12 cellular contexts compared by ENCODE assay signal in the genomic region with DNA sequence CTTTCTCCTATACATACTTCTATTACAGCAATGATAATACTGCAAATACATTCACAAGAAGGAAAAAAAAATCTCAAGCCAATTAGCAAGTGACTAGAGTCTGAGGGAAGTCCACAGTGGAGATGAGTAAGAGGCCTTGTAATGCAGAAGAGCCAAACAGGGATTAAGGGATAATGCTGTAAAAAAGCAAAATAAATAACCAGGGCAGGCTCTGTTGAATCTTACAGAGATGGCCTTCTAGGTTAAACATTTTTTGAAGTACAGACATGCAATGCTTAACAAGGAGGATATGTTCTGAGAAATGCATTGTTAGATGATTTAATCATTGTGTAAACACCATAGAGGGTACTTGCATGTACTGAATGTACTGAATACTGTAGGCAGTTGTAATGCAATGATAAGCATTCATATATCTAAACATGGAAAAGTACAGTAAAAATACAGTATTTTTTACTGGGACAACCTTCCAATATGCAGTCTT.
DNase-seq lines count a peak whose midpoint lies in the region; ATAC-seq and TF ChIP-seq lines count a peak whose summit lies in the region.
"Had no signal": no experiment of that assay in that cellular context is flagged by ENCODE, and none has a peak within 500 bp of the region (broad histone marks: within the 10 kb centered on the region; RNA-seq: fewer than 3 reads in every experiment).

No MANE protein-coding gene starts in this region.

- TF ChIP-seq CTCF in epithelial cell of esophagus (IDR thresholded peaks at IDR 0.05; ENCODE audit: insufficient read depth, low read depth, low read length, missing control alignments) (no peak), progenitor cell of endocrine pancreas (IDR thresholded peaks at IDR 0.05; ENCODE audit: unreplicated experiment) (no peak)

- H3K4ac ChIP-seq in trophoblast cell (ENCODE audit: low read depth, low read length) = no peak overlapping the region

- H3K9me3 ChIP-seq in trophoblast cell (ENCODE audit: insufficient read depth, low read depth, low read length) (no peaks in the 10 kb centered on the region), T-helper 17 cell (ENCODE audit: control insufficient read depth, low read length, poor library complexity, severe bottlenecking) (no peaks in the 10 kb centered on the region)

- H2BK5ac ChIP-seq in trophoblast cell (ENCODE audit: low read depth, low read length, poor library complexity) = no peak overlapping the region

- H3K9ac ChIP-seq in trophoblast cell (ENCODE audit: low read length) = no peak overlapping the region

- ATAC-seq in T-helper 17 cell (no peak), GM21390 (IDR thresholded peaks at IDR 0.05; ENCODE audit: unreplicated experiment) (no peak)

- H3K18ac ChIP-seq in trophoblast cell (ENCODE audit: low read length) = no peak overlapping the region

- no peak overlapping the region for H3K4me2 ChIP-seq in trophoblast cell (ENCODE audit: low read length)

- no peaks in the 10 kb centered on the region for H3K36me3 ChIP-seq in trophoblast cell (ENCODE audit: control insufficient read depth in 1 of 2, insufficient read depth in 2 of 2, low read length in 2 of 2)

- peak overlapping the region; percentile 80 for H3K27ac ChIP-seq in trophoblast cell (ENCODE audit: low read depth, low read length)

- no peak overlapping the region for H2AFZ ChIP-seq in trophoblast cell (ENCODE audit: insufficient read depth, low read length, poor library complexity)

- H3K27me3 Mint-ChIP-seq in T-helper 17 cell (no peaks in the 10 kb centered on the region), progenitor cell of endocrine pancreas (no peaks in the 10 kb centered on the region)
- H3K27me3 Mint-ChIP-seq: stimulated activated naive CD8-positive, alpha-beta T cell treated with anti-CD3 and anti-CD28 coated beads, Interleukin-15, Interleukin-2, amounts not matched to agents 100 ng/mL and 50 ng/mL, for 24 hours had no signal

- no peak overlapping the region for H4K12ac ChIP-seq in trophoblast cell (ENCODE audit: low read depth, low read length)

- no peak overlapping the region for H3K14ac ChIP-seq in trophoblast cell (ENCODE audit: low read length)

- peaks cover 14% of the 10 kb centered on the region for H3K79me1 ChIP-seq in trophoblast cell (ENCODE audit: low read length)

- no peaks in the 10 kb centered on the region for H3K36me3 Mint-ChIP-seq in T-helper 17 cell (ENCODE audit: low read depth)
- H3K36me3 Mint-ChIP-seq in progenitor cell of endocrine pancreas (ENCODE audit: insufficient read depth) = peaks cover 1% of the 10 kb centered on the region

- H4K91ac ChIP-seq in trophoblast cell (ENCODE audit: low read depth, low read length) = no peak overlapping the region

- H2AK5ac ChIP-seq in trophoblast cell (ENCODE audit: low read length) = no peak overlapping the region

- peaks cover 9 to 23% of the 10 kb centered on the region in 2 experiments for H3K4me1 ChIP-seq in trophoblast cell (ENCODE audit: control insufficient read depth in 1 of 2, insufficient read depth in 2 of 2, low read length in 2 of 2)

- H2BK120ac ChIP-seq in trophoblast cell (ENCODE audit: insufficient read depth, low read length, poor library complexity) = no peak overlapping the region

- DNase-seq in DMS79 treated with DMSO at 0.1 percent for 48 hours (lab: John Stamatoyannopoulos, UW) (peak; percentile 64), NCI-H460 (ENCODE audit: extremely low read depth, low read depth) (peak; percentile 13), epithelial cell of esophagus (ENCODE audit: low read depth) (peak; percentile 91), trophoblast cell (peak; percentile 7 to 73), T-helper 17 cell (no peak), progenitor cell of endocrine pancreas (ENCODE audit: low spot score, unreplicated experiment) (no peak), NCI-H146 treated with DMSO at 0.1 percent for 48 hours (lab: John Stamatoyannopoulos, UW; ENCODE audit: unreplicated experiment) (no peak)
- DNase-seq: caudate nucleus, NCI-H1417 treated with DMSO at 0.1 percent for 48 hours, small intestine had no signal

- H3K27me3 ChIP-seq in trophoblast cell (ENCODE audit: insufficient read depth, low read length) = no peaks in the 10 kb centered on the region

- H3K4me3 ChIP-seq in epithelial cell of esophagus (ENCODE audit: low read length) = no peak overlapping the region
- H3K4me3 ChIP-seq in trophoblast cell (ENCODE audit: low read depth, low read length) = no peak overlapping the region

- no peak overlapping the region for H3K23ac ChIP-seq in trophoblast cell (ENCODE audit: low read length)

- H3K4me1 Mint-ChIP-seq in T-helper 17 cell (no peaks in the 10 kb centered on the region), progenitor cell of endocrine pancreas (ENCODE audit: low read depth) (peaks cover 8% of the 10 kb centered on the region)

- H3K79me2 ChIP-seq in trophoblast cell (ENCODE audit: control insufficient read depth, insufficient read depth, low read length, poor library complexity) = no peaks in the 10 kb centered on the region

- H2BK12ac ChIP-seq in trophoblast cell (ENCODE audit: low read length) = no peak overlapping the region

- H4K8ac ChIP-seq in trophoblast cell (ENCODE audit: low read depth, low read length) = no peak overlapping the region

- H3K27ac Mint-ChIP-seq in T-helper 17 cell (no peak overlapping the region), progenitor cell of endocrine pancreas (no peak overlapping the region)
- H3K27ac Mint-ChIP-seq: stimulated activated naive CD8-positive, alpha-beta T cell treated with anti-CD3 and anti-CD28 coated beads, Interleukin-15, Interleukin-2, amounts not matched to agents 100 ng/mL and 50 ng/mL, for 24 hours had no signal

- peaks cover 15% of the 10 kb centered on the region for H3K9me3 Mint-ChIP-seq in progenitor cell of endocrine pancreas (ENCODE audit: low read depth)

- no peak overlapping the region for H3K4me3 Mint-ChIP-seq in T-helper 17 cell
- no peak overlapping the region for H3K4me3 Mint-ChIP-seq in progenitor cell of endocrine pancreas (ENCODE audit: low read depth)
- H3K4me3 Mint-ChIP-seq: stimulated activated naive CD8-positive, alpha-beta T cell treated with anti-CD3 and anti-CD28 coated beads, Interleukin-15, Interleukin-2, amounts not matched to agents 100 ng/mL and 50 ng/mL, for 24 hours had no signal

Comparison
In these comparisons a context has a peak if more than half of its experiments do, and no peak if none do; other contexts are left out.
1. DNase-seq: peak in DMS79 treated with DMSO at 0.1 percent for 48 hours (single experiment), NCI-H460 (single experiment), epithelial cell of esophagus (single experiment) and trophoblast cell (2 of 2); none in T-helper 17 cell (0 of 3), progenitor cell of endocrine pancreas (single experiment) and NCI-H146 treated with DMSO at 0.1 percent for 48 hours (single experiment).